17 cellular contexts compared by ENCODE assay signal in the genomic region with DNA sequence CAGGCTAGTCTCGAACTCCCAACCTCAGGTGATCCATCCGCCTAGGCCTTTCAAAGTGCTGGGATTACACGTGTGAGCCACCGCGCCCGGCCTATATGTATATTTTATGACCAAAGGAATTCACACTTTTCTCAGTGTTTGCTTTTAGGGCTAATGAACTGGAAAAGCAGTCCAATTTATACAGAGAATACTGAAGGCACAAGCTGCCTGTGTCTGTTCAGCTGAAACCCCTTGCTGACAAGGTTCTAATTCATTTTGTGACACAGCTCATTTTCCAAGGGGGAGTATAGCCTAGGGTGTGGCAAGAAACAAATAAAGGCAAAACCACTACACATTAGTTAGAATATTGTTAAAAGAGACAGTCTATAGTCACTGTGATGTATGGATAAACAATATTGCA. TPM values are rescaled to one million over a fixed set of nuclear protein-coding genes. Genes with fewer than 3 reads are reported as not detected.
A peak's percentile ranks its signal among the peaks of the same experiment; 100 is the strongest.
DNase-seq lines count a peak whose midpoint lies in the region; ATAC-seq and TF ChIP-seq lines count a peak whose summit lies in the region.
"Had no signal": no experiment of that assay in that cellular context is flagged by ENCODE, and none has a peak within 500 bp of the region (broad histone marks: within the 10 kb centered on the region; RNA-seq: fewer than 3 reads in every experiment).

No MANE protein-coding gene starts in this region.

- H3K4me3 Mint-ChIP-seq in stimulated activated naive CD8-positive, alpha-beta T cell treated with anti-CD3 and anti-CD28 coated beads, Interleukin-15, Interleukin-2, amounts not matched to agents 100 ng/mL and 50 ng/mL, for 24 hours, result no peak overlapping the region
- no peak overlapping the region for H3K4me3 Mint-ChIP-seq in stimulated activated naive CD8-positive, alpha-beta T cell treated with anti-CD3 and anti-CD28 coated beads, Interleukin-15, amount 100 ng/mL, for 72 hours
- H3K4me3 Mint-ChIP-seq in naive B cell, result peak overlapping the region in 3 of 8 donors; percentile 44 to 78 (median 56)
- H3K4me3 Mint-ChIP-seq: CD4-positive, alpha-beta memory T cell had no signal

- peaks cover 35% of the 10 kb centered on the region for H3K4me1 ChIP-seq in OCI-LY3 (ENCODE audit: low read length)

- no peak overlapping the region for H3K4me3 ChIP-seq in OCI-LY3 (ENCODE audit: low read length)
- H3K4me3 ChIP-seq: BLaER1, MG63 had no signal

- no peak for DNase-seq in stimulated activated naive CD8-positive, alpha-beta T cell treated with anti-CD3 and anti-CD28 coated beads, Interleukin-15, amount 100 ng/mL, for 72 hours
- no peak for DNase-seq in naive B cell
- DNase-seq in Kasumi-1 (lab: John Stamatoyannopoulos, UW), result no peak
- no peak for DNase-seq in DMS79 treated with DMSO at 0.1 percent for 48 hours (lab: John Stamatoyannopoulos, UW)
- DNase-seq: Caco-2; CD4-positive, alpha-beta memory T cell; MG63; NCI-H1417; NCI-H187; NCI-H446 treated with DMSO at 0.1 percent for 48 hours; NCI-H526 treated with DMSO at 0.1 percent for 48 hours; PC-3; Right ventricle myocardium superior had no signal

- H3K4me2 ChIP-seq in OCI-LY3 (ENCODE audit: low read length), result no peak overlapping the region
- H3K4me2 ChIP-seq: BLaER1 had no signal

- peaks cover 46% of the 10 kb centered on the region for H3K4me1 Mint-ChIP-seq in stimulated activated naive CD8-positive, alpha-beta T cell treated with anti-CD3 and anti-CD28 coated beads, Interleukin-15, Interleukin-2, amounts not matched to agents 100 ng/mL and 50 ng/mL, for 24 hours (ENCODE audit: low read depth)
- H3K4me1 Mint-ChIP-seq in stimulated activated naive CD8-positive, alpha-beta T cell treated with anti-CD3 and anti-CD28 coated beads, Interleukin-15, amount 100 ng/mL, for 72 hours, result peaks cover 29% of the 10 kb centered on the region
- H3K4me1 Mint-ChIP-seq in naive B cell, result peaks cover 27 to 48% (median 33%) of the 10 kb centered on the region in 3 donors

- no peaks in the 10 kb centered on the region for H3K9me3 ChIP-seq in OCI-LY3 (ENCODE audit: insufficient read depth, low read length)
- H3K9me3 ChIP-seq: BLaER1, Caco-2, MG63 had no signal

- H3K27me3 Mint-ChIP-seq in stimulated activated naive CD8-positive, alpha-beta T cell treated with anti-CD3 and anti-CD28 coated beads, Interleukin-15, Interleukin-2, amounts not matched to agents 100 ng/mL and 50 ng/mL, for 24 hours, result no peaks in the 10 kb centered on the region
- H3K27me3 Mint-ChIP-seq in stimulated activated naive CD8-positive, alpha-beta T cell treated with anti-CD3 and anti-CD28 coated beads, Interleukin-15, amount 100 ng/mL, for 72 hours, result no peaks in the 10 kb centered on the region
- no peaks in the 10 kb centered on the region for H3K27me3 Mint-ChIP-seq in naive B cell
- H3K27me3 Mint-ChIP-seq: CD4-positive, alpha-beta memory T cell had no signal

- H3K79me2 ChIP-seq in OCI-LY3 (ENCODE audit: low read length), result peaks cover 3% of the 10 kb centered on the region; the same call in 1 of the 2 replicates

- no peaks in the 10 kb centered on the region for H3K36me3 ChIP-seq in OCI-LY3 (replicated peaks; ENCODE audit: low read depth, low read length)
- H3K36me3 ChIP-seq: BLaER1, MG63 had no signal

- no peak for TF ChIP-seq CTCF in OCI-LY3 (IDR thresholded peaks at IDR 0.05; ENCODE audit: low read depth, low read length)

- no peak overlapping the region for H2AFZ ChIP-seq in OCI-LY3 (ENCODE audit: low read depth, low read length)

- no peak overlapping the region for H3K9ac ChIP-seq in OCI-LY3 (ENCODE audit: low read length)
- H3K9ac ChIP-seq: BLaER1 had no signal

- no peaks in the 10 kb centered on the region for H3K9me3 Mint-ChIP-seq in stimulated activated naive CD8-positive, alpha-beta T cell treated with anti-CD3 and anti-CD28 coated beads, Interleukin-15, Interleukin-2, amounts not matched to agents 100 ng/mL and 50 ng/mL, for 24 hours
- H3K9me3 Mint-ChIP-seq in stimulated activated naive CD8-positive, alpha-beta T cell treated with anti-CD3 and anti-CD28 coated beads, Interleukin-15, amount 100 ng/mL, for 72 hours, result no peaks in the 10 kb centered on the region
- H3K9me3 Mint-ChIP-seq in naive B cell, result peaks cover 0 to 6% (median 0%) of the 10 kb centered on the region in 7 donors
- H3K9me3 Mint-ChIP-seq: CD4-positive, alpha-beta memory T cell had no signal

- no peaks in the 10 kb centered on the region for H4K20me1 ChIP-seq in OCI-LY3 (ENCODE audit: insufficient read depth, low read length)
- H4K20me1 ChIP-seq: BLaER1 had no signal

- no peaks in the 10 kb centered on the region for H3K27me3 ChIP-seq in OCI-LY3 (ENCODE audit: low read depth, low read length)
- H3K27me3 ChIP-seq: BLaER1, MG63 had no signal

- H3K36me3 Mint-ChIP-seq in stimulated activated naive CD8-positive, alpha-beta T cell treated with anti-CD3 and anti-CD28 coated beads, Interleukin-15, Interleukin-2, amounts not matched to agents 100 ng/mL and 50 ng/mL, for 24 hours (ENCODE audit: low read depth), result no peaks in the 10 kb centered on the region
- no peaks in the 10 kb centered on the region for H3K36me3 Mint-ChIP-seq in naive B cell

- peak overlapping the region; percentile 30 for H3K27ac ChIP-seq in OCI-LY3 (ENCODE audit: low read length)
- H3K27ac ChIP-seq: BLaER1 had no signal

- H3K27ac Mint-ChIP-seq in stimulated activated naive CD8-positive, alpha-beta T cell treated with anti-CD3 and anti-CD28 coated beads, Interleukin-15, Interleukin-2, amounts not matched to agents 100 ng/mL and 50 ng/mL, for 24 hours, result peak overlapping the region; percentile 63
- H3K27ac Mint-ChIP-seq in stimulated activated naive CD8-positive, alpha-beta T cell treated with anti-CD3 and anti-CD28 coated beads, Interleukin-15, amount 100 ng/mL, for 72 hours, result no peak overlapping the region
- peak overlapping the region; percentile 91 to 98 (median 96) for H3K27ac Mint-ChIP-seq in naive B cell
- H3K27ac Mint-ChIP-seq: CD4-positive, alpha-beta memory T cell had no signal

- ATAC-seq in stimulated activated naive CD8-positive, alpha-beta T cell treated with anti-CD3 and anti-CD28 coated beads, Interleukin-15, amount 100 ng/mL, for 72 hours, result no peak
- ATAC-seq in naive B cell (ENCODE audit: low read depth in 2 of 2), result no peak
- ATAC-seq in GM19452 (IDR thresholded peaks at IDR 0.05; ENCODE audit: unreplicated experiment), result no peak
- ATAC-seq: PC-3 had no signal

RNA-seq across cellular contexts. Expression of a gene that starts 18.3 kb away (rescaled TPM):
- polyA plus RNA-seq in naive B cell (ENCODE audit: low read depth in 6 of 6), result 10 to 100 TPM; 42.8 to 80.8 (median 50.0) TPM

RNA-seq across cellular contexts. Expression of a gene that starts 22.0 kb away (rescaled TPM):
- polyA plus RNA-seq in naive B cell (ENCODE audit: low read depth in 6 of 6), result 100 to 1,000 TPM; 161 to 190 (median 184) TPM

Comparison
In these comparisons a context has a peak if more than half of its experiments do, and no peak if none do; other contexts are left out.
1. H3K27ac Mint-ChIP-seq: peak in stimulated activated naive CD8-positive, alpha-beta T cell treated with anti-CD3 and anti-CD28 coated beads, Interleukin-15, Interleukin-2, amounts not matched to agents 100 ng/mL and 50 ng/mL, for 24 hours (single experiment) and naive B cell (6 of 6); none in stimulated activated naive CD8-positive, alpha-beta T cell treated with anti-CD3 and anti-CD28 coated beads, Interleukin-15, amount 100 ng/mL, for 72 hours (0 of 2).